In genomic region chr15:40441012-40441735, GRCh38 we compare ENCODE assay signal across 8 cellular contexts. TPM values are rescaled to one million over a fixed set of nuclear protein-coding genes. Genes with fewer than 3 reads are reported as not detected.
DNase-seq lines count a peak whose midpoint lies in the region; ATAC-seq and TF ChIP-seq lines count a peak whose summit lies in the region.

No MANE protein-coding gene starts in this region.

- intact Hi-C loops in activated CD4-positive, alpha-beta T cell treated with anti-CD3 and anti-CD28 coated beads, Interleukin-2, amount 10 ng/mL, durations not matched to agents 24 days and 14 days (cut with micrococcal nuclease): loop anchor here (5.0 kb wide), 2 partner anchors 34 to 126 kb away; partner anchors contain the start of genes CCDC32, IVD and RPUSD2

- no peaks in the 10 kb centered on the region for H3K9me3 Mint-ChIP-seq in activated CD4-positive, alpha-beta T cell treated with anti-CD3 and anti-CD28 coated beads, Interleukin-2, amount 10 ng/mL, durations not matched to agents 24 days and 14 days
- H3K9me3 Mint-ChIP-seq in osteocyte (ENCODE audit: unreplicated experiment): no peaks in the 10 kb centered on the region

- no peaks in the 10 kb centered on the region for H3K36me3 ChIP-seq in SJCRH30

- no peak for DNase-seq in activated CD4-positive, alpha-beta T cell treated with anti-CD3 and anti-CD28 coated beads, Interleukin-2, amount 10 ng/mL, durations not matched to agents 24 days and 14 days
- no peak for DNase-seq in activated CD4-positive, alpha-beta T cell treated with anti-CD3 and anti-CD28 coated beads, Interleukin-2, amount 50 U/mL, for 1 hour
- DNase-seq in SJCRH30: no peak
- peak; percentile 66 to 78 for DNase-seq in erythroblast (lab: John Stamatoyannopoulos, UW)
- DNase-seq in osteocyte (ENCODE audit: extremely low spot score, unreplicated experiment): no peak
- DNase-seq in NCI-H510A (lab: John Stamatoyannopoulos, UW): no peak
- no peak for DNase-seq in NCI-H1930 (lab: John Stamatoyannopoulos, UW)

- ATAC-seq in HG02798 (IDR thresholded peaks at IDR 0.05; ENCODE audit: poor library complexity, unreplicated experiment): peak; percentile 21

- no peak for TF ChIP-seq POLR2A in erythroblast (IDR thresholded peaks at IDR 0.05; ENCODE audit: low read length)

- H3K4me3 Mint-ChIP-seq in activated CD4-positive, alpha-beta T cell treated with anti-CD3 and anti-CD28 coated beads, Interleukin-2, amount 10 ng/mL, durations not matched to agents 24 days and 14 days: peak overlapping the region; percentile 97
- peak overlapping the region; percentile 93 for H3K4me3 Mint-ChIP-seq in osteocyte (ENCODE audit: unreplicated experiment)

- peaks cover 54% of the 10 kb centered on the region for H3K27me3 Mint-ChIP-seq in activated CD4-positive, alpha-beta T cell treated with anti-CD3 and anti-CD28 coated beads, Interleukin-2, amount 10 ng/mL, durations not matched to agents 24 days and 14 days
- peaks cover 7% of the 10 kb centered on the region for H3K27me3 Mint-ChIP-seq in osteocyte (ENCODE audit: unreplicated experiment)

- H3K27me3 ChIP-seq in SJCRH30: peaks cover 15% of the 10 kb centered on the region; the same call in 1 of the 2 replicates

- no peak overlapping the region for H3K27ac ChIP-seq in SJCRH30

- H3K4me3 ChIP-seq in SJCRH30: peak overlapping the region; percentile 77

- peaks cover 11% of the 10 kb centered on the region; the same call in 1 of the 2 replicates for H3K4me1 ChIP-seq in SJCRH30

- no peak overlapping the region for H3K27ac Mint-ChIP-seq in activated CD4-positive, alpha-beta T cell treated with anti-CD3 and anti-CD28 coated beads, Interleukin-2, amount 10 ng/mL, durations not matched to agents 24 days and 14 days
- H3K27ac Mint-ChIP-seq in osteocyte (ENCODE audit: unreplicated experiment): no peak overlapping the region

- H3K9me3 ChIP-seq in SJCRH30 (replicated peaks): no peaks in the 10 kb centered on the region

- H3K36me3 Mint-ChIP-seq in activated CD4-positive, alpha-beta T cell treated with anti-CD3 and anti-CD28 coated beads, Interleukin-2, amount 10 ng/mL, durations not matched to agents 24 days and 14 days (ENCODE audit: low read depth): peaks cover 19% of the 10 kb centered on the region
- no peaks in the 10 kb centered on the region for H3K36me3 Mint-ChIP-seq in osteocyte (ENCODE audit: unreplicated experiment)

- peaks cover 42% of the 10 kb centered on the region for H3K4me1 Mint-ChIP-seq in activated CD4-positive, alpha-beta T cell treated with anti-CD3 and anti-CD28 coated beads, Interleukin-2, amount 10 ng/mL, durations not matched to agents 24 days and 14 days
- H3K4me1 Mint-ChIP-seq in osteocyte (ENCODE audit: unreplicated experiment): peaks cover 66% of the 10 kb centered on the region

- no peak for TF ChIP-seq CTCF in osteocyte (IDR thresholded peaks at IDR 0.05)

RNA-seq across cellular contexts. Expression of gene BAHD1, which starts 0.4 kb away (rescaled TPM):
- 23.9 and 26.2 TPM in 2 replicates for total RNA-seq in activated CD4-positive, alpha-beta T cell treated with anti-CD3 and anti-CD28 coated beads, Interleukin-2, amount 10 ng/mL, durations not matched to agents 24 days and 14 days
- total RNA-seq in SJCRH30 (2014; rRNA removed; shearing (Covaris generic)): 10.9 and 11.0 TPM in 2 replicates
- total RNA-seq in osteocyte: 22.8 and 26.4 TPM in 2 replicates

RNA-seq across cellular contexts. Expression of gene CHST14, which starts 29.6 kb away (rescaled TPM):
- total RNA-seq in activated CD4-positive, alpha-beta T cell treated with anti-CD3 and anti-CD28 coated beads, Interleukin-2, amount 10 ng/mL, durations not matched to agents 24 days and 14 days: 9.0 and 9.7 TPM in 2 replicates
- total RNA-seq in SJCRH30 (2014; rRNA removed; shearing (Covaris generic)): 36.7 and 39.4 TPM in 2 replicates
- 46.4 and 48.8 TPM in 2 replicates for total RNA-seq in osteocyte

RNA-seq across cellular contexts. Expression of gene IVD, which starts 35.6 kb away (rescaled TPM):
- 66.6 and 70.7 TPM in 2 replicates for total RNA-seq in activated CD4-positive, alpha-beta T cell treated with anti-CD3 and anti-CD28 coated beads, Interleukin-2, amount 10 ng/mL, durations not matched to agents 24 days and 14 days
- 34.9 and 36.7 TPM in 2 replicates for total RNA-seq in SJCRH30 (2014; rRNA removed; shearing (Covaris generic))
- 60.4 and 62.0 TPM in 2 replicates for total RNA-seq in osteocyte

RNA-seq across cellular contexts. Expression of gene KNSTRN, which starts 58.7 kb away (rescaled TPM):
- total RNA-seq in activated CD4-positive, alpha-beta T cell treated with anti-CD3 and anti-CD28 coated beads, Interleukin-2, amount 10 ng/mL, durations not matched to agents 24 days and 14 days: 50.4 and 52.9 TPM in 2 replicates
- total RNA-seq in SJCRH30 (2014; rRNA removed; shearing (Covaris generic)): 92.2 and 93.9 TPM in 2 replicates
- 25.1 and 27.3 TPM in 2 replicates for total RNA-seq in osteocyte

Comparison
In these comparisons a context has a peak if more than half of its experiments do, and no peak if none do; other contexts are left out.
1. DNase-seq: peak in erythroblast (2 of 2); none in activated CD4-positive, alpha-beta T cell treated with anti-CD3 and anti-CD28 coated beads, Interleukin-2, amount 10 ng/mL, durations not matched to agents 24 days and 14 days (single experiment), activated CD4-positive, alpha-beta T cell treated with anti-CD3 and anti-CD28 coated beads, Interleukin-2, amount 50 U/mL, for 1 hour (single experiment), SJCRH30 (0 of 2), osteocyte (single experiment), NCI-H510A (single experiment) and NCI-H1930 (0 of 2).